Comparison of ENCODE assay signal across 19 cellular contexts in genomic region chr2:191383486-191383885, GRCh38.
"Had no signal": no experiment of that assay in that cellular context is flagged by ENCODE, and none has a peak within 500 bp of the region (broad histone marks: within the 10 kb centered on the region; RNA-seq: fewer than 3 reads in every experiment).

No MANE protein-coding gene starts in this region.

- ATAC-seq: activated CD4-positive, CD25-positive, alpha-beta regulatory T cell treated with anti-CD3 and anti-CD28 coated beads, Interleukin-2, amount 50 U/mL, for 24 hours; naive thymus-derived CD4-positive, alpha-beta T cell had no signal

- H3K36me3 ChIP-seq: colonic mucosa, uterus had no signal

- H3K27ac Mint-ChIP-seq: activated T-helper 1 cell treated with anti-CD3 and anti-CD28 coated beads, Interleukin-12 subunit alpha, Interleukin-12 subunit beta, Interleukin-2, Interleukin-4 antibody, amounts not matched to agents 30 ng/mL and 10 ng/mL and 1 ng/mL, durations not matched to agents 14 hours and 24 hours and 36 hours; mesothelial cell of epicardium; naive thymus-derived CD4-positive, alpha-beta T cell had no signal

- H3K27me3 ChIP-seq: colonic mucosa, testis, uterus had no signal

- H3K4me3 Mint-ChIP-seq: activated T-helper 1 cell treated with anti-CD3 and anti-CD28 coated beads, Interleukin-12 subunit alpha, Interleukin-12 subunit beta, Interleukin-2, Interleukin-4 antibody, amounts not matched to agents 30 ng/mL and 10 ng/mL and 1 ng/mL, durations not matched to agents 14 hours and 24 hours and 36 hours; mesothelial cell of epicardium; naive thymus-derived CD4-positive, alpha-beta T cell had no signal

- H3K9me3 Mint-ChIP-seq: activated T-helper 1 cell treated with anti-CD3 and anti-CD28 coated beads, Interleukin-12 subunit alpha, Interleukin-12 subunit beta, Interleukin-2, Interleukin-4 antibody, amounts not matched to agents 30 ng/mL and 10 ng/mL and 1 ng/mL, durations not matched to agents 14 hours and 24 hours and 36 hours; mesothelial cell of epicardium; naive thymus-derived CD4-positive, alpha-beta T cell had no signal

- H3K36me3 Mint-ChIP-seq: naive thymus-derived CD4-positive, alpha-beta T cell had no signal

- H3K4me3 ChIP-seq: colonic mucosa, testis, uterus had no signal

- H3K9me3 ChIP-seq: colonic mucosa, testis, uterus had no signal

- H3K27ac ChIP-seq: testis, uterus, WERI-Rb-1 had no signal

- H3K4me1 ChIP-seq: testis, uterus had no signal

- DNase-seq: activated CD4-positive, alpha-beta T cell treated with anti-CD3 and anti-CD28 coated beads for 48 hours; activated CD4-positive, alpha-beta T cell treated with anti-CD3 and anti-CD28 coated beads, Interleukin-2, amount 50 U/mL, for 48 hours; activated CD8-positive, alpha-beta memory T cell treated with anti-CD3 and anti-CD28 coated beads, Interleukin-2, amount 50 U/mL, for 4 hours; activated gamma-delta T cell; activated naive CD4-positive, alpha-beta T cell treated with anti-CD3 and anti-CD28 coated beads, Interleukin-2, amount 50 U/mL, for 16 hours; activated T-cell treated with anti-CD3 and anti-CD28 coated beads, Interleukin-2, amount 50 U/mL, for 1 hour; amniotic stem cell; effector CD8-positive, alpha-beta T cell; naive thymus-derived CD4-positive, alpha-beta T cell; right cardiac atrium; stimulated activated CD4-positive, alpha-beta T cell treated with anti-CD3 and anti-CD28 coated beads, Interleukin-2, amount 100 ng/mL, for 48 hours; stimulated activated naive CD4-positive, alpha-beta T cell treated with Interleukin-2 at 50 U/mL for 16 hours; testis; uterus; WERI-Rb-1 had no signal
